In genomic region chr6:163671355-163671754, GRCh38 we compare ENCODE assay signal across 20 cellular contexts.
A peak's percentile ranks its signal among the peaks of the same experiment; 100 is the strongest.
DNase-seq lines count a peak whose midpoint lies in the region; ATAC-seq, FAIRE-seq and TF ChIP-seq lines count a peak whose summit lies in the region.
"Had no signal": no experiment of that assay in that cellular context is flagged by ENCODE, and none has a peak within 500 bp of the region (broad histone marks: within the 10 kb centered on the region; RNA-seq: fewer than 3 reads in every experiment).

No MANE protein-coding gene starts in this region.

- H2AFZ ChIP-seq in HepG2 (ENCODE audit: low read length) = no peak overlapping the region
- no peak overlapping the region for H2AFZ ChIP-seq in mesenchymal stem cell (ENCODE audit: low read depth, low read length)
- H2AFZ ChIP-seq: GM23248 had no signal

- H3K36me3 ChIP-seq in HepG2 (replicated peaks in 1 of 2; ENCODE audit: control insufficient read depth in 1 of 2, insufficient read depth in 2 of 2, low read length in 2 of 2) = no peaks in the 10 kb centered on the region
- no peaks in the 10 kb centered on the region for H3K36me3 ChIP-seq in right lobe of liver
- H3K36me3 ChIP-seq in mesenchymal stem cell (ENCODE audit: control insufficient read depth in 1 of 2, insufficient read depth in 2 of 2, low read depth in 1 of 2, low read length in 2 of 2) = no peaks in the 10 kb centered on the region
- H3K36me3 ChIP-seq: BE2C had no signal

- no TSS peak for BruUV-seq in HepG2 (replicated peaks; lab: Mats Ljungman, UMichigan)

- no peaks in the 10 kb centered on the region for H3K4me1 ChIP-seq in HepG2 (ENCODE audit: insufficient read depth, low read length)
- no peaks in the 10 kb centered on the region for H3K4me1 ChIP-seq in right lobe of liver
- no peaks in the 10 kb centered on the region for H3K4me1 ChIP-seq in mesenchymal stem cell (ENCODE audit: control insufficient read depth, insufficient read depth, low read depth, low read length)

- H3K14ac ChIP-seq in mesenchymal stem cell (ENCODE audit: low read length in 2 of 2) = no peak overlapping the region

- H3K4me1 Mint-ChIP-seq in WTC11 (peaks cover 5% of the 10 kb centered on the region), nephron progenitor cell (peaks cover 11% of the 10 kb centered on the region)

- no peak for FAIRE-seq in HepG2 (lab: Jason Lieb, UNC)
- FAIRE-seq: D721Med, HTR-8/SVneo had no signal

- H2BK5ac ChIP-seq in mesenchymal stem cell (ENCODE audit: low read depth, low read length, poor library complexity, severe bottlenecking) = no peak overlapping the region

- TF ChIP-seq POLR2A in HepG2 (IDR thresholded peaks at IDR 0.05; ENCODE audit: insufficient read depth in 1 of 2, low read depth in 2 of 2, low read length in 2 of 2) (no peak), right lobe of liver (IDR thresholded peaks at IDR 0.05) (no peak)

- ATAC-seq in HepG2 (no peak), right lobe of liver (no peak), WTC11 (no peak)
- no peak for ATAC-seq in activated CD4-positive, CD25-positive, alpha-beta regulatory T cell treated with anti-CD3 and anti-CD28 coated beads, Interleukin-2, amount 50 U/mL, for 24 hours
- ATAC-seq: HCT116 had no signal

- H3K4me3 Mint-ChIP-seq in WTC11 (no peak overlapping the region), nephron progenitor cell (no peak overlapping the region)
- H3K4me3 Mint-ChIP-seq: IgD-negative memory B cell had no signal

- WGBS in HepG2 (ENCODE audit: low lambda C conversion rate) = 82% methylated on average over 19 of the region's 19 CpGs
- WGBS in right lobe of liver (ENCODE audit: insufficient coverage, low coverage, low lambda C conversion rate, missing lambda C conversion rate) = no CpG with 5 or more reads among the region's 19 CpGs
- 96% methylated on average over 19 of the region's 19 CpGs for WGBS in mesenchymal stem cell

- DNase-seq in HepG2 (ENCODE audit: low spot score) (no peak), right lobe of liver (no peak), WTC11 (ENCODE audit: low spot score) (no peak), mesenchymal stem cell (no peak), Ammon's horn (ENCODE audit: low spot score) (no peak), nephron progenitor cell (no peak)
- DNase-seq: BE2C, GM23248, Kasumi-1, NCI-H1694, NCI-H2081, NCI-H2171, NCI-H446, NCI-H526, Right ventricle myocardium superior had no signal

- CTCF ChIA-PET in HepG2 (lab: Yijun Ruan, JAX; ENCODE audit: low intra/inter-chr PET ratio, low total read pairs) (no interaction called here), WTC11 (lab: Charles Lee) (no interaction called here)

- in situ Hi-C loops in HepG2 (cut with HindIII; ENCODE audit: extremely low pct_ligation_motif_present, low pct_unique_long_range_greater_than_20kb) = no loop called here

- no peak overlapping the region for H2BK120ac ChIP-seq in mesenchymal stem cell (ENCODE audit: low read depth, low read length)

- POLR2A ChIA-PET in HepG2 (lab: Yijun Ruan, JAX) (no interaction called here), WTC11 (lab: Charles Lee) (no interaction called here)

- H3K36me3 Mint-ChIP-seq in WTC11 = peaks cover 5% of the 10 kb centered on the region; the same call in 1 of the 2 replicates
- no peaks in the 10 kb centered on the region for H3K36me3 Mint-ChIP-seq in nephron progenitor cell (ENCODE audit: low read depth)
- H3K36me3 Mint-ChIP-seq: IgD-negative memory B cell had no signal

- TF ChIP-seq CTCF in HepG2 (CRISPR knock-in tag; IDR thresholded peaks at IDR 0.05) = no peak
- no peak for TF ChIP-seq CTCF in right lobe of liver (IDR thresholded peaks at IDR 0.05)
- no peak for TF ChIP-seq CTCF in WTC11 (IDR thresholded peaks at IDR 0.05)
- no peak for TF ChIP-seq CTCF in nephron progenitor cell (IDR thresholded peaks at IDR 0.05)

- no peaks in the 10 kb centered on the region for H3K79me1 ChIP-seq in mesenchymal stem cell (replicated peaks; ENCODE audit: low read length, poor library complexity, severe bottlenecking)

- H3K79me2 ChIP-seq in HepG2 (ENCODE audit: insufficient read depth, low read length) = no peaks in the 10 kb centered on the region

- no peak overlapping the region for H2AK5ac ChIP-seq in mesenchymal stem cell (ENCODE audit: low read length, severe bottlenecking)

- H3K27ac Mint-ChIP-seq in WTC11 = no peak overlapping the region
- H3K27ac Mint-ChIP-seq in nephron progenitor cell = no peak overlapping the region
- H3K27ac Mint-ChIP-seq: IgD-negative memory B cell had no signal

- H3K9me3 Mint-ChIP-seq in WTC11 (peaks cover 16% of the 10 kb centered on the region), nephron progenitor cell (peaks cover 3% of the 10 kb centered on the region)
- H3K9me3 Mint-ChIP-seq: IgD-negative memory B cell had no signal

- TF ChIP-seq EP300 in HepG2 (IDR thresholded peaks at IDR 0.05; ENCODE audit: low read depth in 2 of 2, low read length in 2 of 2) (no peak), HepG2 (CRISPR knock-in tag; IDR thresholded peaks at IDR 0.05; ENCODE audit: borderline replicate concordance) (no peak)

- H3K9me3 ChIP-seq in HepG2 (ENCODE audit: low read length) (no peaks in the 10 kb centered on the region), right lobe of liver (no peaks in the 10 kb centered on the region), mesenchymal stem cell (ENCODE audit: control insufficient read depth, low read length) (no peaks in the 10 kb centered on the region)
- H3K9me3 ChIP-seq: BE2C had no signal

- H4K91ac ChIP-seq in mesenchymal stem cell (ENCODE audit: low read length) = peak overlapping the region; percentile 11

- H3K4me3 ChIP-seq in HepG2 (replicated peaks in 1 of 3; ENCODE audit: insufficient read depth in 1 of 3, low read depth in 2 of 3, low read length in 3 of 3) = no peak overlapping the region
- H3K4me3 ChIP-seq in right lobe of liver = no peak overlapping the region
- no peak overlapping the region for H3K4me3 ChIP-seq in mesenchymal stem cell (ENCODE audit: insufficient read depth in 1 of 2, low read depth in 1 of 2, low read length in 2 of 2)
- H3K4me3 ChIP-seq: GM23248 had no signal

- no peak overlapping the region for H2BK15ac ChIP-seq in mesenchymal stem cell (ENCODE audit: low read depth, poor library complexity, severe bottlenecking)

- intact Hi-C loops in HepG2 (cut with micrococcal nuclease; ENCODE audit: unreplicated experiment) = no loop called here
- intact Hi-C loops in right lobe of liver (cut with DNase I) = no loop called here

- no peak overlapping the region for H3K23ac ChIP-seq in mesenchymal stem cell (ENCODE audit: low read length in 2 of 2)

- H4K8ac ChIP-seq in mesenchymal stem cell (ENCODE audit: low read length) = no peak overlapping the region

- H3K27ac ChIP-seq in HepG2 (ENCODE audit: extremely low read length, insufficient read depth, low read length) = no peak overlapping the region
- H3K27ac ChIP-seq in right lobe of liver = no peak overlapping the region
- H3K27ac ChIP-seq in mesenchymal stem cell (ENCODE audit: low read length, poor library complexity, severe bottlenecking) = no peak overlapping the region
- H3K27ac ChIP-seq: GM23248 had no signal

- H3K27me3 Mint-ChIP-seq in WTC11 (ENCODE audit: low read depth) = no peaks in the 10 kb centered on the region
- no peaks in the 10 kb centered on the region for H3K27me3 Mint-ChIP-seq in nephron progenitor cell (ENCODE audit: low read depth, poor library complexity)

- H3K4ac ChIP-seq in mesenchymal stem cell (ENCODE audit: low read depth in 1 of 2, low read length in 2 of 2) = no peak overlapping the region

- no peak for TF ChIP-seq RAD21 in HepG2 (CRISPR knock-in tag; IDR thresholded peaks at IDR 0.05)

- H3K4me2 ChIP-seq in HepG2 (ENCODE audit: low read depth, low read length) (no peak overlapping the region), mesenchymal stem cell (ENCODE audit: low read length, poor library complexity, severe bottlenecking) (no peak overlapping the region)

- H2BK12ac ChIP-seq in mesenchymal stem cell (ENCODE audit: low read length in 2 of 2) = no peak overlapping the region

- H4K20me1 ChIP-seq in HepG2 (ENCODE audit: insufficient read depth, low read length) = no peaks in the 10 kb centered on the region

- H3K9ac ChIP-seq in HepG2 (ENCODE audit: insufficient read depth, low read depth, low read length) (no peak overlapping the region), mesenchymal stem cell (ENCODE audit: low read length) (no peak overlapping the region)
- H3K9ac ChIP-seq: GM23248 had no signal

- H3K18ac ChIP-seq in mesenchymal stem cell (ENCODE audit: low read depth in 1 of 2, low read length in 2 of 2) = no peak overlapping the region

- peaks cover 0 to 11% of the 10 kb centered on the region in 2 experiments; a peak in 2 of 5 replicates for H3K27me3 ChIP-seq in HepG2 (ENCODE audit: control insufficient read depth in 1 of 2, insufficient read depth in 2 of 2, low read length in 2 of 2)
- H3K27me3 ChIP-seq in right lobe of liver = no peaks in the 10 kb centered on the region
- H3K27me3 ChIP-seq in mesenchymal stem cell (ENCODE audit: control insufficient read depth in 1 of 2, insufficient read depth in 1 of 2, low read length in 2 of 2) = no peaks in the 10 kb centered on the region
- H3K27me3 ChIP-seq: BE2C had no signal

TF ChIP-seq in HepG2, 621 proteins besides CTCF, POLR2A, EP300 and RAD21:
- no peak for TF ChIP-seq EZH2 (conservative IDR thresholded peaks at IDR 0.05; ENCODE audit: low read depth, low read length)
- TF ChIP-seq ATF7 (IDR thresholded peaks at IDR 0.05) = peak; percentile 31; the same call in 1 of the 2 replicates
- TF ChIP-seq ATF7 (CRISPR knock-in tag; IDR thresholded peaks at IDR 0.05) = no peak
- peak; percentile 60 for TF ChIP-seq NFYC (CRISPR knock-in tag; IDR thresholded peaks at IDR 0.05)
- TF ChIP-seq NFYB (CRISPR knock-in tag; IDR thresholded peaks at IDR 0.05) = peak; percentile 71
- peak; percentile 83 for TF ChIP-seq CREB1 (IDR thresholded peaks at IDR 0.05)
- TF ChIP-seq CREB1 (CRISPR knock-in tag; IDR thresholded peaks at IDR 0.05) = no peak
- TF ChIP-seq ZNF274 (CRISPR knock-in tag; IDR thresholded peaks at IDR 0.05) = no peak
TF ChIP-seq in HepG2: peak in this region for 4.

TF ChIP-seq in WTC11, 78 proteins besides CTCF, POLR2A, EP300 and RAD21 (continues in another document):
- TF ChIP-seq CBFB (CRISPR knock-in tag; IDR thresholded peaks at IDR 0.05; ENCODE audit: low read depth) (no peak), TEAD4 (CRISPR knock-in tag; IDR thresholded peaks at IDR 0.05) (no peak), E2F5 (CRISPR knock-in tag; IDR thresholded peaks at IDR 0.05) (no peak)
- TF ChIP-seq, protein P1, sequence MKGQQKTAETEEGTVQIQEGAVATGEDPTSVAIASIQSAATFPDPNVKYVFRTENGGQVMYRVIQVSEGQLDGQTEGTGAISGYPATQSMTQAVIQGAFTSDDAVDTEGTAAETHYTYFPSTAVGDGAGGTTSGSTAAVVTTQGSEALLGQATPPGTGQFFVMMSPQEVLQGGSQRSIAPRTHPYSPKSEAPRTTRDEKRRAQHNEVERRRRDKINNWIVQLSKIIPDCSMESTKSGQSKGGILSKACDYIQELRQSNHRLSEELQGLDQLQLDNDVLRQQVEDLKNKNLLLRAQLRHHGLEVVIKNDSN (CRISPR knock-in tag; IDR thresholded peaks at IDR 0.05) = peak; percentile 75

Comparison
In these comparisons a context has a peak if more than half of its experiments do, and no peak if none do; other contexts are left out.
1. Of the 50 proteins assayed by ChIP-seq in both HepG2 and WTC11: peak only in HepG2: none; only in WTC11: USF2; in both: NFYB; in neither: 47; mixed calls (peak in some experiments, not most) for 1.